18 cellular contexts compared by ENCODE assay signal in the genomic region with DNA sequence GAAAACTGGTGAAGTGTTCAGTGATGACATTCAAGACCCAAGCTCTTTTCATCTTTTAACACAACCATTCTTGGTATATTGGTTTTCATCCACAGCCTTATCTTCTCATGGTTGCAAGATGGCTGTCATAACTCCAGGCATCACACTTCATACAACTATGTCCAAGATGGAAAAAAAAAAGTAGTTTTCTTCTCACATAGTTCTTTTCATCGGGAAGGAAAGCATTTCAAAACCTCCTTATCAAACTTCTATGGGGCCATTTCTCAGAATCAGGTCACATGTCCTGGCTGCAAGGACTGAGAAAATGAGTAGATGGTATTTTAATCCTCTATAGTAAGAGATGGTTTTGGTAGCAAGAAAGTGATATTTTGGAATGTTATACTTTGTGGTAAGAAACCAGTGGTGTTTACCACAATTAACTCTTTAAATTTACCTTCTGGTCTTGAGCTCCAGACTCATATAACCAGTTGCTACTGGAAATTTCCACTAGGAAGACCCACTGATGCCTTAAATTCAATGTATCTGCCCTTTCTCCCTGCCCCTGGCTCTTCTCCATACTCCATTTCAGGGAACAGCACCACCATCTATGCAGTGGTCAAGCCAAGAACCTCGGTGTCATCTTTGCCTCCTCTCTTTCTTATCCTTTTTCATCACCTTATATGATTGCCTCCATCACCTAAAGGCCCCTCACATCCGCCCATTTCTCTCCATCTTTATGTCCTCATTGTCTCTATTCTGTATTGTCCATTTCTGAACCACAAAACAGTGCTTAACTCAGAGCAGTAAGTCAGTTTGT. TPM values are rescaled to one million over a fixed set of nuclear protein-coding genes. Genes with fewer than 3 reads are reported as not detected.
"Had no signal": no experiment of that assay in that cellular context is flagged by ENCODE, and none has a peak within 500 bp of the region (broad histone marks: within the 10 kb centered on the region; RNA-seq: fewer than 3 reads in every experiment).

No MANE protein-coding gene starts in this region.

- H2AFZ ChIP-seq: neural progenitor cell had no signal

- H3K27me3 ChIP-seq: adrenal gland, body of pancreas, neural progenitor cell, pancreas had no signal

- H3K36me3 ChIP-seq: adrenal gland, neural progenitor cell, pancreas, thoracic aorta had no signal

- H3K4me2 ChIP-seq: neural progenitor cell had no signal

- H3K4me3 ChIP-seq: adrenal gland, body of pancreas, lung, neural progenitor cell, pancreas, thoracic aorta had no signal

- H3K9me3 ChIP-seq: adrenal gland, body of pancreas, pancreas, thoracic aorta had no signal

- DNase-seq: activated CD4-positive, alpha-beta T cell treated with anti-CD3 and anti-CD28 coated beads, Interleukin-2, amount 10 ng/mL, durations not matched to agents 24 days and 14 days; activated CD8-positive, alpha-beta memory T cell treated with anti-CD3 and anti-CD28 coated beads, Interleukin-2, amount 50 U/mL, for 4 hours; activated CD8-positive, alpha-beta T cell treated with anti-CD3 and anti-CD28 coated beads, Interleukin-2, amount 10 ng/mL, durations not matched to agents 7 days and 5 days; activated effector memory CD4-positive, alpha-beta T cell treated with anti-CD3 and anti-CD28 coated beads, Interleukin-2, amount 50 U/mL, for 16 hours; activated T-cell treated with anti-CD3 and anti-CD28 coated beads, Interleukin-2, amount 50 U/mL, for 48 hours; adrenal gland; body of pancreas; foreskin fibroblast; glutamatergic neuron; midbrain; pancreas; stimulated activated CD4-positive, alpha-beta T cell treated with anti-CD3 and anti-CD28 coated beads, Interleukin-12 subunit alpha, Interleukin-12 subunit beta, amount 100 ng/mL, for 4 hours; stimulated activated CD4-positive, alpha-beta T cell treated with anti-CD3 and anti-CD28 coated beads, Interleukin-2, amount 100 ng/mL, for 24 hours had no signal

- ATAC-seq: activated CD8-positive, alpha-beta T cell treated with anti-CD3 and anti-CD28 coated beads, Interleukin-2, amount 10 ng/mL, durations not matched to agents 7 days and 5 days; body of pancreas; pancreas; WTC11 had no signal

- H3K4me1 ChIP-seq: body of pancreas, neural progenitor cell, pancreas had no signal

- H3K27ac ChIP-seq: adrenal gland, body of pancreas, neural progenitor cell, pancreas, thoracic aorta had no signal

RNA-seq across cellular contexts. Expression of a gene that starts 48.7 kb away (rescaled TPM):
- total RNA-seq: activated CD4-positive, alpha-beta T cell treated with anti-CD3 and anti-CD28 coated beads, Interleukin-2, amount 10 ng/mL, durations not matched to agents 24 days and 14 days; activated CD8-positive, alpha-beta T cell treated with anti-CD3 and anti-CD28 coated beads, Interleukin-2, amount 10 ng/mL, durations not matched to agents 7 days and 5 days; T-helper 2 cell treated with Interferon-gamma antibody and Interleukin-4, amounts not matched to agents 100 ng/mL and 5 ng/mL, for 36 hours had no signal
